Comparison of ENCODE assay signal across 2 cellular contexts in genomic region chr2:186569127-186569526, GRCh38.
TF ChIP-seq lines count a peak whose summit lies in the region.

No MANE protein-coding gene starts in this region.

TF ChIP-seq in A549, 52 proteins besides CTCF, POLR2A, EP300 and RAD21:
- TF ChIP-seq HDAC2 (IDR thresholded peaks at IDR 0.05), result 0 out of 2 replicates have a peak, but pooled peaks have one; percentile 11
- peak; percentile 37; the same call in 1 of the 2 replicates for TF ChIP-seq KDM1A (IDR thresholded peaks at IDR 0.05; ENCODE audit: low read depth)

TF ChIP-seq in HepG2, 621 proteins besides CTCF, POLR2A, EP300 and RAD21:
- peak; percentile 52; the same call in 1 of the 2 replicates for TF ChIP-seq KDM1A (CRISPR knock-in tag; IDR thresholded peaks at IDR 0.05)
- 0 out of 2 replicates have a peak, but pooled peaks have one; percentile 60 for TF ChIP-seq ZNF280D (CRISPR knock-in tag; IDR thresholded peaks at IDR 0.05)
- TF ChIP-seq ZMYM3 (CRISPR knock-in tag; IDR thresholded peaks at IDR 0.05), result 0 out of 2 replicates have a peak, but pooled peaks have one; percentile 19
